ENCODE assay signal across 21 cellular contexts in genomic region chr12:91316161-91316759, GRCh38.
DNase-seq lines count a peak whose midpoint lies in the region; ATAC-seq and TF ChIP-seq lines count a peak whose summit lies in the region.
"Had no signal": no experiment of that assay in that cellular context is flagged by ENCODE, and none has a peak within 500 bp of the region (broad histone marks: within the 10 kb centered on the region; RNA-seq: fewer than 3 reads in every experiment).

No MANE protein-coding gene starts in this region.

- peak overlapping the region; percentile 100 for H4K91ac ChIP-seq in IMR-90 (ENCODE audit: insufficient read depth, low read depth, low read length)

- peak overlapping the region; percentile 37 for H2AFZ ChIP-seq in IMR-90 (replicated peaks; ENCODE audit: low read length, poor library complexity)

- peak overlapping the region; percentile 71 for H3K9ac ChIP-seq in IMR-90 (ENCODE audit: low read depth, low read length)

- H2AK9ac ChIP-seq in IMR-90 (replicated peaks; ENCODE audit: low read depth, low read length, poor library complexity), result no peak overlapping the region

- WGBS in IMR-90 (ENCODE audit: extremely low coverage in 2 of 2, insufficient read length in 1 of 2), 2 experiments, result no CpG with 5 or more reads among the region's 1 CpG
- 53% methylated on average over 1 of the region's 1 CpG for WGBS in right cardiac atrium
- WGBS in stomach, 5 donors, result 85 to 92% (median 87%) methylated on average over 1 of the region's 1 CpG

- POLR2A ChIA-PET in IMR-90 (lab: Charles Lee; ENCODE audit: unreplicated experiment) (interaction anchor here (1.2 kb wide), 1 partner anchor 136 kb away, joined by 3 read pairs; no protein-coding TSS in a partner anchor), GM10248 (lab: Yijun Ruan, JAX) (no interaction called here)

- H4K5ac ChIP-seq in IMR-90 (ENCODE audit: low read depth, low read length), result peak overlapping the region; percentile 93

- H3K4me1 ChIP-seq in IMR-90 (ENCODE audit: control insufficient read depth, insufficient read depth, low read length), result peaks cover 8% of the 10 kb centered on the region
- peaks cover 2% of the 10 kb centered on the region for H3K4me1 ChIP-seq in right cardiac atrium (ENCODE audit: control insufficient read depth, insufficient read depth, low read length)
- no peaks in the 10 kb centered on the region for H3K4me1 ChIP-seq in stomach
- H3K4me1 ChIP-seq: gastrocnemius medialis, prostate gland had no signal

- ATAC-seq in IMR-90 (ENCODE audit: low read depth), result peak; percentile 72
- ATAC-seq in right cardiac atrium, result peak in 1 of 2 donors; percentile 29
- no peak for ATAC-seq in HG02973 (IDR thresholded peaks at IDR 0.05; ENCODE audit: unreplicated experiment)
- ATAC-seq in HG02610 (IDR thresholded peaks at IDR 0.05; ENCODE audit: unreplicated experiment), result no peak
- no peak for ATAC-seq in HG03460 (IDR thresholded peaks at IDR 0.05; ENCODE audit: unreplicated experiment)
- ATAC-seq: gastrocnemius medialis; stimulated activated naive CD8-positive, alpha-beta T cell treated with anti-CD3 and anti-CD28 coated beads, Interleukin-15, Interleukin-2, amounts not matched to agents 100 U/mL and 50 U/mL, for 24 hours had no signal

- H3K27ac ChIP-seq in IMR-90 (ENCODE audit: insufficient read depth, low read length), result peak overlapping the region; percentile 100
- H3K27ac ChIP-seq in right cardiac atrium (ENCODE audit: low read length), result peak overlapping the region; percentile 23
- H3K27ac ChIP-seq in stomach, result peak overlapping the region in 3 of 5 donors; percentile 13 to 41 (median 19)
- H3K27ac ChIP-seq: prostate gland had no signal

- no peak for TF ChIP-seq RAD21 in IMR-90 (IDR thresholded peaks at IDR 0.05; ENCODE audit: low read length)

- peak overlapping the region; percentile 99 for H3K56ac ChIP-seq in IMR-90 (ENCODE audit: extremely low read depth, insufficient read depth, low read length)

- intact Hi-C loops in IMR-90 (cut with micrococcal nuclease), result loop anchor here (1.0 to 5.0 kb wide), 2 partner anchors 39 to 133 kb away; no protein-coding TSS in a partner anchor
- intact Hi-C loops in right cardiac atrium (cut with DNase I), result no loop called here
- intact Hi-C loops in stomach (cut with DNase I; ENCODE audit: low total_unique reads), result no loop called here

- TF ChIP-seq CTCF in IMR-90 (conservative IDR thresholded peaks at IDR 0.05; ENCODE audit: low read depth, low read length) (no peak), astrocyte of the spinal cord (IDR thresholded peaks at IDR 0.05; ENCODE audit: low read depth, low read length) (no peak), stomach (IDR thresholded peaks at IDR 0.05) (no peak), GM10248 (IDR thresholded peaks at IDR 0.05; ENCODE audit: control extremely low read depth, extremely low read depth, low read depth, missing control alignments) (no peak)

- peak overlapping the region; percentile 95 for H2AK5ac ChIP-seq in IMR-90 (ENCODE audit: low read depth, low read length)

- peak overlapping the region; percentile 99 for H2BK120ac ChIP-seq in IMR-90 (ENCODE audit: low read depth, low read length)

- peak overlapping the region; percentile 20; the same call in 1 of the 2 replicates for H3K4me2 ChIP-seq in IMR-90 (ENCODE audit: low read depth, low read length)

- peak overlapping the region; percentile 89 for H3K18ac ChIP-seq in IMR-90 (ENCODE audit: low read depth, low read length)

- H3K79me1 ChIP-seq in IMR-90 (ENCODE audit: low read depth in 1 of 2, low read length in 2 of 2), result peaks cover 0 to 3% of the 10 kb centered on the region in 2 experiments; a peak in 1 of 4 replicates

- no peak overlapping the region for H3K4me3 ChIP-seq in IMR-90 (ENCODE audit: insufficient read depth, low read depth, low read length)
- H3K4me3 ChIP-seq in astrocyte of the spinal cord (ENCODE audit: low read depth, low read length), result no peak overlapping the region
- no peak overlapping the region for H3K4me3 ChIP-seq in right cardiac atrium (ENCODE audit: low read length)
- no peak overlapping the region for H3K4me3 ChIP-seq in stomach
- H3K4me3 ChIP-seq: gastrocnemius medialis, prostate gland had no signal

- no peaks in the 10 kb centered on the region for H3K9me1 ChIP-seq in IMR-90 (ENCODE audit: insufficient read depth, low read length)

- peak overlapping the region; percentile 100 for H2BK5ac ChIP-seq in IMR-90 (ENCODE audit: low read depth, low read length, poor library complexity, severe bottlenecking)

- H3K9me3 ChIP-seq in IMR-90 (ENCODE audit: control insufficient read depth, insufficient read depth, low read length) (no peaks in the 10 kb centered on the region), right cardiac atrium (ENCODE audit: control insufficient read depth, low read length) (no peaks in the 10 kb centered on the region), stomach (no peaks in the 10 kb centered on the region)
- H3K9me3 ChIP-seq: gastrocnemius medialis, prostate gland had no signal

- no peaks in the 10 kb centered on the region for H4K20me1 ChIP-seq in IMR-90 (ENCODE audit: insufficient read depth, low read length)

- H2BK15ac ChIP-seq in IMR-90 (ENCODE audit: low read depth, low read length), result peak overlapping the region; percentile 86; the same call in 2 of the 3 replicates

- H3K27me3 ChIP-seq in IMR-90 (ENCODE audit: control insufficient read depth, insufficient read depth, low read length) (no peaks in the 10 kb centered on the region), right cardiac atrium (ENCODE audit: control insufficient read depth, insufficient read depth) (no peaks in the 10 kb centered on the region), stomach (no peaks in the 10 kb centered on the region)
- H3K27me3 ChIP-seq: gastrocnemius medialis had no signal

- TF ChIP-seq EP300 in stomach (IDR thresholded peaks at IDR 0.05), result no peak

- in situ Hi-C loops in IMR-90 (cut with MboI; ENCODE audit: low sequenced_read_pairs), result no loop called here
- in situ Hi-C loops in astrocyte of the spinal cord (cut with HindIII; ENCODE audit: low sequenced_read_pairs), result no loop called here

- H3K14ac ChIP-seq in IMR-90 (replicated peaks; ENCODE audit: low read depth, low read length), result peak overlapping the region; percentile 92

- DNase-seq in IMR-90, result peak; percentile 11
- DNase-seq in astrocyte of the spinal cord (ENCODE audit: low read depth, low spot score), result peak; percentile 9
- DNase-seq in right cardiac atrium, result peak in 1 of 3 donors; percentile 20
- DNase-seq in stomach, result no peak
- no peak for DNase-seq in GM10248 (ENCODE audit: extremely low spot score)
- DNase-seq: activated CD4-positive, alpha-beta T cell treated with anti-CD3 and anti-CD28 coated beads, Interleukin-2, amount 10 ng/mL, durations not matched to agents 7 days and 5 days; activated naive CD8-positive, alpha-beta T cell treated with anti-CD3 and anti-CD28 coated beads, Interleukin-2, amount 10 ng/mL, durations not matched to agents 7 days and 5 days; AML-193; DND-41; gastrocnemius medialis; mesendoderm; NCI-H1694; NCI-H774; OCI-M1; SHP77 treated with DMSO at 0.1 percent for 48 hours; stimulated activated CD4-positive, alpha-beta T cell treated with anti-CD3 and anti-CD28 coated beads, Interleukin-4, amount 100 ng/mL, for 1 hour; stimulated activated naive CD8-positive, alpha-beta T cell treated with anti-CD3 and anti-CD28 coated beads, Interleukin-15, Interleukin-2, amounts not matched to agents 100 U/mL and 50 U/mL, for 24 hours had no signal

- dilution Hi-C loops in IMR-90 (cut with HindIII; ENCODE audit: low sequenced_read_pairs, unreplicated experiment), result no loop called here

- no TSS peak for BruUV-seq in IMR-90 (replicated peaks; lab: Mats Ljungman, UMichigan)

- peak overlapping the region; percentile 100 for H2BK20ac ChIP-seq in IMR-90 (ENCODE audit: low read depth, low read length)

- H4K8ac ChIP-seq in IMR-90 (ENCODE audit: low read depth in 2 of 2, low read length in 2 of 2), result peak overlapping the region; percentile 86 to 96

- H3K36me3 ChIP-seq in IMR-90 (ENCODE audit: control insufficient read depth, insufficient read depth, low read length) (no peaks in the 10 kb centered on the region), stomach (no peaks in the 10 kb centered on the region)
- H3K36me3 ChIP-seq: gastrocnemius medialis, prostate gland had no signal

- CTCF ChIA-PET in IMR-90 (lab: Yijun Ruan, JAX), result interaction anchor here (1.1 kb wide), 1 partner anchor 10 kb away, joined by 4 read pairs; no protein-coding TSS in a partner anchor
- CTCF ChIA-PET in GM10248 (lab: Yijun Ruan, JAX), result interaction anchor here (2.7 kb wide), 1 partner anchor 10 kb away, joined by 13 read pairs; no protein-coding TSS in a partner anchor

- H3K23ac ChIP-seq in IMR-90 (ENCODE audit: low read depth, low read length), result peak overlapping the region; percentile 98

- peak overlapping the region; percentile 98 for H3K4ac ChIP-seq in IMR-90 (ENCODE audit: low read depth, low read length)

- TF ChIP-seq POLR2A in IMR-90 (IDR thresholded peaks at IDR 0.05; ENCODE audit: low read depth, low read length) (no peak), stomach (IDR thresholded peaks at IDR 0.05) (no peak)

TF ChIP-seq in IMR-90, 13 proteins besides CTCF, POLR2A, EP300 and RAD21 (continues in another document):
- TF ChIP-seq MAFK (IDR thresholded peaks at IDR 0.05; ENCODE audit: low read depth, low read length), result no peak
- TF ChIP-seq CHD1 (IDR thresholded peaks at IDR 0.05; ENCODE audit: low read depth, low read length), result no peak
- TF ChIP-seq, protein P1, sequence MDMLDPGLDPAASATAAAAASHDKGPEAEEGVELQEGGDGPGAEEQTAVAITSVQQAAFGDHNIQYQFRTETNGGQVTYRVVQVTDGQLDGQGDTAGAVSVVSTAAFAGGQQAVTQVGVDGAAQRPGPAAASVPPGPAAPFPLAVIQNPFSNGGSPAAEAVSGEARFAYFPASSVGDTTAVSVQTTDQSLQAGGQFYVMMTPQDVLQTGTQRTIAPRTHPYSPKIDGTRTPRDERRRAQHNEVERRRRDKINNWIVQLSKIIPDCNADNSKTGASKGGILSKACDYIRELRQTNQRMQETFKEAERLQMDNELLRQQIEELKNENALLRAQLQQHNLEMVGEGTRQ (IDR thresholded peaks at IDR 0.05; ENCODE audit: low read depth, low read length), result no peak
- no peak for TF ChIP-seq SMC3 (IDR thresholded peaks at IDR 0.05; ENCODE audit: low read depth, low read length)
- no peak for TF ChIP-seq CEBPB (IDR thresholded peaks at IDR 0.05; ENCODE audit: low read depth, low read length)
- TF ChIP-seq RFX5 (IDR thresholded peaks at IDR 0.05; ENCODE audit: low read depth, low read length), result no peak
- no peak for TF ChIP-seq NFE2L2 (IDR thresholded peaks at IDR 0.05; ENCODE audit: low read depth, low read length)
- TF ChIP-seq FOS (IDR thresholded peaks at IDR 0.05; ENCODE audit: low read depth, low read length), result no peak
- TF ChIP-seq MAZ (IDR thresholded peaks at IDR 0.05; ENCODE audit: borderline replicate concordance, low read depth, low read length), result no peak

Comparison
In these comparisons a context has a peak if more than half of its experiments do, and no peak if none do; other contexts are left out.
1. DNase-seq: peak in IMR-90 (single experiment) and astrocyte of the spinal cord (single experiment); none in stomach (single experiment) and GM10248 (single experiment).
2. H3K27ac ChIP-seq: peak in every context shown above with its lines; median percentile 100 in IMR-90; 23 in right cardiac atrium; 19 in stomach.